Comparison of ENCODE assay signal across 17 cellular contexts in the genomic region with DNA sequence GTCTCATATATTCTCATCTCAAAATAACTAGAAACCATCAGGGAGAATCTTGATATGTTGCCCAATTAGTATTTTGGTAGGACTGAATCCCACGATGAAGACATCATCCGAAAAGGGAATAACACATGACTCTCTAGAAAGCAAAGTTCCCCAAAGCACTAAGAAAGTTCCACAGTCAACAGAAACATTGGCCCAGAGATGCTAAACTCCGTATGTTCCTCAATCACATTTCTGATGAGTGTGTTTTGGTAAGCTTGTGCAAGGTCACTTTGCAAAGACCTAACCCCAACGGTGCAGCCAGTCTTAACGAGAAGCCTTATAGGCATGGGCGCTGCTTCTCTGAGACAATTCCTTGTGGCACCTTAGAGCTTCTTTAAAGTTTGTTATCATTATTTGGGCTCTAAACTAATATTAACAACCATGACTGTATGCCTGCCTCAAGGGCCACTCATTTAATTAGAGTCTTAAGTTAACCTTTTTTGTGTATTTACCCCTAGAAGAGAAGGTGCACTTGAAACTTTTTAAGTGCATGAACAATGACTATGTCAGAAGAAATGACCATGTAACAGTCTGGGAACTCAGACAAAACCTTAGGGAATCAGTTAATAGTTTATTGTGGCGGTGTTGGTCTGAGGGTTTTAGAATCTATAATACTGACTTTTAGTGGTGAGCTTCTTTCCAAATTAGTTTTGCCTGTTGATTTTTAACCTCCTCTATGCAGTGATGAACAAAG.
"Had no signal": no experiment of that assay in that cellular context is flagged by ENCODE, and none has a peak within 500 bp of the region (broad histone marks: within the 10 kb centered on the region; RNA-seq: fewer than 3 reads in every experiment).

No MANE protein-coding gene starts in this region.

- H3K4me3 ChIP-seq: dorsolateral prefrontal cortex, heart left ventricle, pancreas, prostate gland, uterus had no signal

- H3K4me1 ChIP-seq: pancreas, prostate gland, uterus had no signal

- DNase-seq: cortex of kidney; dorsolateral prefrontal cortex; effector CD8-positive, alpha-beta T cell; foreskin melanocyte; heart left ventricle; hippocampal formation; mesenchymal stem cell; midbrain; naive B cell; occipital lobe; pancreas; small intestine; stimulated activated CD4-positive, alpha-beta T cell treated with anti-CD3 and anti-CD28 coated beads, Interleukin-12 subunit alpha, Interleukin-12 subunit beta, amount 100 ng/mL, for 4 hours; stimulated activated CD4-positive, alpha-beta T cell treated with anti-CD3 and anti-CD28 coated beads, Interleukin-2, amount 100 ng/mL, for 48 hours; stimulated activated naive CD4-positive, alpha-beta T cell treated with Interleukin-2 at 50 U/mL for 16 hours; uterus had no signal

- H3K27me3 ChIP-seq: dorsolateral prefrontal cortex, heart left ventricle, pancreas, uterus had no signal

- H3K9me3 ChIP-seq: heart left ventricle, pancreas, prostate gland, uterus had no signal

- H3K36me3 ChIP-seq: heart left ventricle, pancreas, prostate gland, uterus had no signal

- H3K27ac ChIP-seq: dorsolateral prefrontal cortex, pancreas, prostate gland, uterus had no signal
